In genomic region chr12:67884596-67884995, GRCh38 we compare ENCODE assay signal across 25 cellular contexts.
"Had no signal": no experiment of that assay in that cellular context is flagged by ENCODE, and none has a peak within 500 bp of the region (broad histone marks: within the 10 kb centered on the region; RNA-seq: fewer than 3 reads in every experiment).

No MANE protein-coding gene starts in this region.

- ATAC-seq: activated CD8-positive, alpha-beta memory T cell treated with anti-CD3 and anti-CD28 coated beads, Interleukin-2, amount 10 ng/mL, durations not matched to agents 7 days and 5 days; activated CD8-positive, alpha-beta T cell treated with anti-CD3 and anti-CD28 coated beads for 36 hours; activated T-cell treated with anti-CD3 and anti-CD28 coated beads, Interleukin-2, amount 50 U/mL, for 72 hours; effector memory CD8-positive, alpha-beta T cell; gastrocnemius medialis; naive thymus-derived CD4-positive, alpha-beta T cell; stimulated activated naive CD8-positive, alpha-beta T cell treated with anti-CD3 and anti-CD28 coated beads, Interleukin-15, Interleukin-2, amounts not matched to agents 100 U/mL and 50 U/mL, for 24 hours had no signal

- DNase-seq: activated B cell treated with CpG ODN at 0.5 μM for 24 hours; activated CD4-positive, alpha-beta T cell treated with anti-CD3 and anti-CD28 coated beads, Interleukin-2, amount 50 U/mL, for 1 hour; activated CD8-positive, alpha-beta memory T cell treated with anti-CD3 and anti-CD28 coated beads, Interleukin-2, amount 10 ng/mL, durations not matched to agents 7 days and 5 days; activated CD8-positive, alpha-beta T cell treated with anti-CD3 and anti-CD28 coated beads for 36 hours; activated naive CD4-positive, alpha-beta T cell treated with Interleukin-2 at 50 U/mL for 16 hours; activated naive CD8-positive, alpha-beta T cell treated with anti-CD3 and anti-CD28 coated beads for 36 hours; activated T-cell treated with anti-CD3 and anti-CD28 coated beads, Interleukin-2, amount 50 U/mL, for 72 hours; adrenal gland; aorta; brain microvascular endothelial cell; cortex of kidney; effector memory CD8-positive, alpha-beta T cell; erythroblast; gastrocnemius medialis; hippocampal formation; left ventricle myocardium inferior; naive thymus-derived CD4-positive, alpha-beta T cell; ovary; stimulated activated CD4-positive, alpha-beta T cell treated with anti-CD3 and anti-CD28 coated beads, Interleukin-4, amount 100 ng/mL, for 1 hour; stimulated activated naive CD8-positive, alpha-beta T cell treated with anti-CD3 and anti-CD28 coated beads, Interleukin-15, Interleukin-2, amounts not matched to agents 100 U/mL and 50 U/mL, for 24 hours; T-helper 1 cell; testis; transverse colon had no signal

- H3K27me3 ChIP-seq: adrenal gland, brain microvascular endothelial cell, gastrocnemius medialis, ovary, testis, transverse colon had no signal

- H3K27ac ChIP-seq: adrenal gland, brain microvascular endothelial cell, ovary, prostate gland, testis, transverse colon had no signal

- H3K4me3 ChIP-seq: adrenal gland, gastrocnemius medialis, left ventricle myocardium inferior, lung, ovary, prostate gland, testis, transverse colon had no signal

- H3K36me3 ChIP-seq: adrenal gland, brain microvascular endothelial cell, gastrocnemius medialis, left ventricle myocardium inferior, ovary, prostate gland, transverse colon had no signal

- H3K9me3 ChIP-seq: adrenal gland, gastrocnemius medialis, left ventricle myocardium inferior, ovary, prostate gland, testis, transverse colon had no signal

- H3K4me1 ChIP-seq: adrenal gland, prostate gland, testis, transverse colon had no signal
